Comparison of ENCODE assay signal across 19 cellular contexts in genomic region chr21:40047993-40048730, GRCh38.
A peak's percentile ranks its signal among the peaks of the same experiment; 100 is the strongest.
DNase-seq lines count a peak whose midpoint lies in the region; ATAC-seq and TF ChIP-seq lines count a peak whose summit lies in the region.
"Had no signal": no experiment of that assay in that cellular context is flagged by ENCODE, and none has a peak within 500 bp of the region (broad histone marks: within the 10 kb centered on the region; RNA-seq: fewer than 3 reads in every experiment).

No MANE protein-coding gene starts in this region.

- H3K4me1 ChIP-seq in muscle layer of duodenum (ENCODE audit: control insufficient read depth in 1 of 2, insufficient read depth in 2 of 2, low read length in 2 of 2) (peaks cover 0 to 16% of the 10 kb centered on the region in 2 donors), left lung (no peaks in the 10 kb centered on the region)
- H3K4me1 ChIP-seq: Peyer's patch had no signal

- H3K36me3 ChIP-seq in muscle layer of duodenum (ENCODE audit: control insufficient read depth in 1 of 2, insufficient read depth in 2 of 2, low read length in 2 of 2), result no peaks in the 10 kb centered on the region
- H3K36me3 ChIP-seq in left lung, result no peaks in the 10 kb centered on the region
- H3K36me3 ChIP-seq: Peyer's patch had no signal

- H3K9me3 ChIP-seq in muscle layer of duodenum (ENCODE audit: control insufficient read depth in 1 of 2, low read length in 2 of 2), result no peaks in the 10 kb centered on the region
- H3K9me3 ChIP-seq in left lung, result no peaks in the 10 kb centered on the region
- H3K9me3 ChIP-seq: Peyer's patch had no signal

- H3K27ac ChIP-seq in muscle layer of duodenum (ENCODE audit: low read length), result peak overlapping the region; percentile 71
- no peak overlapping the region for H3K27ac ChIP-seq in left lung

- ATAC-seq in GM21529 (IDR thresholded peaks at IDR 0.05; ENCODE audit: unreplicated experiment) (no peak), left lung (no peak)
- ATAC-seq: stimulated activated memory B cell treated with anti-CD40 and anti-IgM and Interleukin-4, amounts not matched to agents 10 μg/mL and 1 μg/mL and 100 μg/mL, for 72 hours had no signal

- intact Hi-C loops in left lung (cut with DNase I), result no loop called here

- H3K27me3 ChIP-seq in muscle layer of duodenum (ENCODE audit: low read depth, low read length) (no peaks in the 10 kb centered on the region), left lung (no peaks in the 10 kb centered on the region)
- H3K27me3 ChIP-seq: Peyer's patch had no signal

- H3K4me3 ChIP-seq in muscle layer of duodenum (ENCODE audit: low read depth in 1 of 2, low read length in 2 of 2), result no peak overlapping the region
- no peak overlapping the region for H3K4me3 ChIP-seq in left lung
- H3K4me3 ChIP-seq: Peyer's patch had no signal

- DNase-seq in AG08395 (ENCODE audit: low spot score), result peak; percentile 15
- peak; percentile 7 for DNase-seq in LoVo (ENCODE audit: low spot score)
- DNase-seq in astrocyte of the hippocampus (ENCODE audit: low read depth, low spot score), result peak; percentile 27
- no peak for DNase-seq in NCI-H1105 treated with DMSO at 0.1 percent for 48 hours (lab: John Stamatoyannopoulos, UW)
- no peak for DNase-seq in left lung
- DNase-seq in NCI-H526 (lab: John Stamatoyannopoulos, UW), result no peak
- DNase-seq: activated CD4-positive, alpha-beta T cell treated with anti-CD3 and anti-CD28 coated beads, Interleukin-2, amount 10 ng/mL, durations not matched to agents 7 days and 5 days; activated CD8-positive, alpha-beta memory T cell treated with anti-CD3 and anti-CD28 coated beads, Interleukin-2, amount 50 U/mL, for 4 hours; activated effector memory CD4-positive, alpha-beta T cell treated with anti-CD3 and anti-CD28 coated beads, Interleukin-2, amount 50 U/mL, for 16 hours; amniotic stem cell; CD4-positive, alpha-beta memory T cell; effector memory CD4-positive, alpha-beta T cell; hippocampal formation; NCI-H526 treated with DMSO at 0.1 percent for 48 hours; Peyer's patch; SW 1271 had no signal

- no peak for TF ChIP-seq CTCF in left lung (IDR thresholded peaks at IDR 0.05)

Comparison
In these comparisons a context has a peak if more than half of its experiments do, and no peak if none do; other contexts are left out.
1. DNase-seq: peak in AG08395 (single experiment), LoVo (single experiment) and astrocyte of the hippocampus (single experiment); none in NCI-H1105 treated with DMSO at 0.1 percent for 48 hours (single experiment), left lung (0 of 2) and NCI-H526 (0 of 2).